8 cellular contexts compared by ENCODE assay signal in the genomic region with DNA sequence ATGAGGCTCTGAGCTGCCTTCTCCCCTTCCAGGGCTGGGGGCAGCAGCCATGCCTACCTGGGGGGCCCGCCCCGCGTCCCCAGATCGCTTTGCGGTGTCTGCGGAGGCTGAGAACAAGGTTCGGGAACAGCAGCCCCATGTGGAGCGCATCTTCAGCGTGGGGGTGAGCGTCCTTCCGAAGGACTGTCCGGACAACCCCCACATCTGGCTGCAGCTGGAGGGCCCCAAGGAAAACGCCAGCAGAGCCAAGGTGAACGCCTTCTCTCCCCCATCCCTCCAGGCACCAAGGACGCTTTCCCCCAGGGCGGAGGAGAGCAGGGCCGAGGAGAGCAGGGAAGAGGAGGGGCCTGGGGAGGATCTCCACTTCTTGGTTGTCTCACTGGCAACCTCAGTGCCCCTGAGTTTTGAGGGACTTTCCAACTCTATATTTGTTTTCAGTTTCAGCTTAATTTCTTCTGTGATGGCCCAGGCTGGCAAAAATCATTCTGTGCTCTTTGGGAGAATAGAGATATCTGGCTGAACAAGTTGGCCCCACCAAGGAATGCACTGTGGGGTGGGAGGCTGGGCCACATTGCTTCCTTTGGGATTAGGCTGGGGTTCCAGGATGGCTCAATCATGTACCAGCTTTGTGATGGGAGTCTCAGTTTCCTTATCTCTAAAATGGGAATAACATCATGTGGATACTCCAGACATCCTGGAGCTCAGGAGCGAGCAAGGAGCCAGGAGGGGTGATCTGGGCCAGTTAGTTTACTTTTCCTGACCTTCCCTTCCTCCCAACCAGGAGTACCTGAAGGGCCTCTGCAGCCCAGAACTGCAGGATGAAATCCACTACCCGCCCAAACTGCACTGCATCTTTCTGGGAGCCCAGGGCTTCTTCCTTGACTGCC. TPM values are rescaled to one million over a fixed set of nuclear protein-coding genes. Genes with fewer than 3 reads are reported as not detected.
DNase-seq lines count a peak whose midpoint lies in the region; ATAC-seq and TF ChIP-seq lines count a peak whose summit lies in the region.

No MANE protein-coding gene starts in this region.

- H3K4me3 Mint-ChIP-seq in T-cell: peak overlapping the region; percentile 82 to 93 (median 88)
- peak overlapping the region; percentile 80 for H3K4me3 Mint-ChIP-seq in MCF 10A (ENCODE audit: unreplicated experiment)

- H3K27ac Mint-ChIP-seq in T-cell (peak overlapping the region; percentile 95 to 96), MCF 10A (ENCODE audit: low read depth, unreplicated experiment) (peak overlapping the region; percentile 91)

- H3K9me2 ChIP-seq in HCT116 (ENCODE audit: insufficient read depth): no peaks in the 10 kb centered on the region

- RAD21 ChIA-PET in HCT116 (lab: Charles Lee; ENCODE audit: low non-redundant PET in 1 of 2, low total read pairs in 2 of 2, uncharacterized antibody in 2 of 2, unreplicated experiment in 2 of 2): interaction anchor here (0.6 to 2.1 kb wide), 13 partner anchors 11 to 132 kb away, joined by 3 to 25 read pairs (median 4); a partner anchor contains a TSS

- no peak for TF ChIP-seq RAD21 in HCT116 (IDR thresholded peaks at IDR 0.05; ENCODE audit: low read depth)

- H3K4me2 ChIP-seq in HCT116 (ENCODE audit: low read length): peak overlapping the region; percentile 95

- BruUV-seq in HCT116 (replicated peaks; lab: Mats Ljungman, UMichigan) (TSS peak; percentile 53), MCF 10A (replicated peaks; lab: Mats Ljungman, UMichigan) (TSS peak; percentile 36)

- TF ChIP-seq CTCF in HCT116 (IDR thresholded peaks at IDR 0.05 in 2 of 3, conservative IDR thresholded peaks at IDR 0.05 in 1 of 3; ENCODE audit: borderline replicate concordance in 1 of 3, insufficient read depth in 1 of 3, low read depth in 2 of 3, low read length in 2 of 3) (no peak), MCF 10A (IDR thresholded peaks at IDR 0.05; ENCODE audit: unreplicated experiment) (no peak)

- H2AFZ ChIP-seq in HCT116 (ENCODE audit: low read depth, low read length, poor library complexity, severe bottlenecking): no peak overlapping the region

- H3K27ac ChIP-seq in HCT116 (ENCODE audit: low read depth, low read length): peak overlapping the region; percentile 92

- ATAC-seq in HCT116 (no peak), T-cell (replicated peaks in 1 of 4) (peak in 3 of 4 experiments; percentile 14 to 60 (median 20))

- peak overlapping the region; percentile 95 for H3K9ac ChIP-seq in HCT116 (ENCODE audit: low read length)

- POLR2A ChIA-PET in HCT116 (lab: Charles Lee): interaction anchor here (0.7 to 3.3 kb wide), 19 partner anchors 10 to 337 kb away, joined by 3 to 38 read pairs (median 4); a partner anchor contains a TSS
- POLR2A ChIA-PET in T-cell (lab: Charles Lee): interaction anchor here (0.5 to 3.0 kb wide), 8 partner anchors 8 to 189 kb away, joined by 3 to 27 read pairs (median 6); a partner anchor contains a TSS
- POLR2A ChIA-PET in MCF 10A (lab: Yijun Ruan, JAX): interaction anchor here (0.7 to 4.1 kb wide), 25 partner anchors 11 to 417 kb away, joined by 3 to 52 read pairs (median 5); a partner anchor contains a TSS

- CTCF ChIA-PET in HCT116 (lab: Charles Lee): interaction anchor here (0.6 to 4.1 kb wide), 38 partner anchors 8 to 284 kb away, joined by 3 to 162 read pairs (median 5); a partner anchor contains a TSS
- CTCF ChIA-PET in T-cell (lab: Charles Lee): interaction anchor here (0.6 to 3.5 kb wide), 48 partner anchors 7 to 322 kb away, joined by 3 to 66 read pairs (median 4); a partner anchor contains a TSS
- CTCF ChIA-PET in MCF 10A (lab: Yijun Ruan, JAX): interaction anchor here (0.5 to 12.0 kb wide), 55 partner anchors 10 to 1893 kb away, joined by 3 to 626 read pairs (median 6); a partner anchor contains a TSS

- in situ Hi-C loops in Caki2 (cut with HindIII; ENCODE audit: low pct_unique_long_range_greater_than_20kb, low sequenced_read_pairs): loop anchor here (10.0 kb wide), 1 partner anchor 96 kb away; a partner anchor contains a TSS

- peaks cover 21% of the 10 kb centered on the region for H3K79me2 ChIP-seq in HCT116 (ENCODE audit: insufficient read depth, low read length)

- no peaks in the 10 kb centered on the region for H3K9me3 ChIP-seq in HCT116 (ENCODE audit: control insufficient read depth in 1 of 2, insufficient read depth in 1 of 2, low read depth in 1 of 2, low read length in 2 of 2)

- H3K36me3 Mint-ChIP-seq in T-cell (peaks cover 35% of the 10 kb centered on the region), MCF 10A (ENCODE audit: insufficient read depth, unreplicated experiment) (peaks cover 43% of the 10 kb centered on the region)

- peak; percentile 51 for DNase-seq in Caki2 (ENCODE audit: low read depth)
- no peak for DNase-seq in HCT116 (ENCODE audit: low read depth, low spot score)
- DNase-seq in T-cell: peak in 31 of 34 experiments; percentile 27 to 73 (median 64)
- peak; percentile 29 for DNase-seq in MCF 10A (ENCODE audit: unreplicated experiment)
- peak; percentile 70 for DNase-seq in left kidney (ENCODE audit: low read depth, low spot score)
- DNase-seq in stimulated activated CD8-positive, alpha-beta memory T cell treated with anti-CD3 and anti-CD28 coated beads, Interleukin-12 subunit alpha, Interleukin-12 subunit beta, amount 100 ng/mL, for 24 hours (ENCODE audit: extremely low read depth): peak; percentile 53
- no peak for DNase-seq in NCI-H1694 (lab: John Stamatoyannopoulos, UW)
- no peak for DNase-seq in HuH-7 (ENCODE audit: low spot score)

- H3K9me3 Mint-ChIP-seq in T-cell (no peaks in the 10 kb centered on the region), MCF 10A (ENCODE audit: unreplicated experiment) (no peaks in the 10 kb centered on the region)

- H3K4me1 Mint-ChIP-seq in T-cell (peaks cover 46 to 70% (median 60%) of the 10 kb centered on the region in 3 donors), MCF 10A (ENCODE audit: insufficient read depth, unreplicated experiment) (peaks cover 32% of the 10 kb centered on the region)

- H3K27me3 ChIP-seq in HCT116 (ENCODE audit: insufficient read depth, low read length): no peaks in the 10 kb centered on the region

- intact Hi-C loops in HCT116 (cut with micrococcal nuclease) (loop anchor here (1.0 to 10.0 kb wide), 4 partner anchors 66 to 216 kb away; a partner anchor contains a TSS), MCF 10A (cut with micrococcal nuclease) (loop anchor here (1.0 kb wide), 2 partner anchors 66 to 98 kb away; no protein-coding TSS in a partner anchor)

- H3K27me3 Mint-ChIP-seq in T-cell (no peaks in the 10 kb centered on the region), MCF 10A (ENCODE audit: insufficient read depth, unreplicated experiment) (no peaks in the 10 kb centered on the region)

- TF ChIP-seq POLR2A in HCT116 (IDR thresholded peaks at IDR 0.05; ENCODE audit: borderline replicate concordance, extremely low read depth, insufficient read depth, insufficient read length): no peak

- H3K4me3 ChIP-seq in HCT116 (replicated peaks in 1 of 2; ENCODE audit: low read depth in 1 of 2, low read length in 2 of 2): peak overlapping the region; percentile 93 to 95

- H3K4me1 ChIP-seq in HCT116 (ENCODE audit: control insufficient read depth in 1 of 2, insufficient read depth in 2 of 2, low read length in 2 of 2): peaks cover 14 to 37% of the 10 kb centered on the region in 2 experiments

- H4K20me1 ChIP-seq in HCT116 (ENCODE audit: insufficient read depth): no peaks in the 10 kb centered on the region

- H3K36me3 ChIP-seq in HCT116 (ENCODE audit: control insufficient read depth in 1 of 2, insufficient read depth in 2 of 2, low read length in 2 of 2): peaks cover 10 to 15% of the 10 kb centered on the region in 2 experiments; a peak in 3 of 4 replicates

TF ChIP-seq in HCT116, 20 proteins besides CTCF, POLR2A, EP300 and RAD21:
- TF ChIP-seq CEBPB (IDR thresholded peaks at IDR 0.05; ENCODE audit: low read depth): no peak
- no peak for TF ChIP-seq CBX3 (IDR thresholded peaks at IDR 0.05; ENCODE audit: low read depth)

RNA-seq across cellular contexts. Expression of a gene that starts 1.2 kb away (rescaled TPM):
- total RNA-seq in Caki2 (2014; rRNA removed; shearing (Covaris generic); ENCODE audit: low replicate concordance): 25.4 and 31.1 TPM in 2 replicates
- total RNA-seq in HCT116 (2021; ENCODE audit: unreplicated experiment) (50.1 TPM), T-cell (100 to 1,000 TPM; 126 to 166 (median 146) TPM), MCF 10A (2022) (63.0 TPM in 2 replicates)
- 41.0 and 42.0 TPM in 2 replicates for polyA plus RNA-seq in HCT116 (2012)

RNA-seq across cellular contexts. Expression of a gene that starts 1.5 kb away (rescaled TPM):
- total RNA-seq in Caki2 (2014; rRNA removed; shearing (Covaris generic); ENCODE audit: low replicate concordance): 0.81 and 2.2 TPM in 2 replicates
- 2.0 TPM for total RNA-seq in HCT116 (2021; ENCODE audit: unreplicated experiment)
- polyA plus RNA-seq in HCT116 (2012): 1.0 and 1.4 TPM in 2 replicates
- total RNA-seq in T-cell: 10 to 100 TPM in 1 of 5 donors, 1 to 10 TPM in 4; 3.9 to 13.5 (median 5.0) TPM
- 2.4 TPM in 2 replicates for total RNA-seq in MCF 10A (2022)

RNA-seq across cellular contexts. Expression of a gene that starts 11.7 kb away (rescaled TPM):
- total RNA-seq in Caki2 (2014; rRNA removed; shearing (Covaris generic); ENCODE audit: low replicate concordance): 17.2 and 31.0 TPM in 2 replicates
- 61.8 TPM for total RNA-seq in HCT116 (2021; ENCODE audit: unreplicated experiment)
- polyA plus RNA-seq in HCT116 (2012): 70.6 and 72.0 TPM in 2 replicates
- total RNA-seq in T-cell: 100 to 1,000 TPM in 3 of 5 donors, 10 to 100 TPM in 2; 79.6 to 154 (median 109) TPM
- 53.2 and 58.7 TPM in 2 replicates for total RNA-seq in MCF 10A (2022)

RNA-seq across cellular contexts. Expression of a gene that starts 32.1 kb away (rescaled TPM):
- total RNA-seq in Caki2 (2014; rRNA removed; shearing (Covaris generic); ENCODE audit: low replicate concordance): 0.03 TPM in 1 of 2 replicates, not detected in the other
- total RNA-seq in HCT116 (2021; ENCODE audit: unreplicated experiment) (0.27 TPM), T-cell (under 1 TPM; 0.28 to 0.95 (median 0.61) TPM), MCF 10A (2022) (not detected in 2 replicates)
- 0.05 and 0.13 TPM in 2 replicates for polyA plus RNA-seq in HCT116 (2012)

Comparison
In these comparisons a context has a peak if more than half of its experiments do, and no peak if none do; other contexts are left out.
1. DNase-seq: peak in Caki2 (single experiment), T-cell (31 of 34), MCF 10A (single experiment), left kidney (single experiment) and stimulated activated CD8-positive, alpha-beta memory T cell treated with anti-CD3 and anti-CD28 coated beads, Interleukin-12 subunit alpha, Interleukin-12 subunit beta, amount 100 ng/mL, for 24 hours (single experiment); none in HCT116 (single experiment), NCI-H1694 (single experiment) and HuH-7 (single experiment).